Comparison of ENCODE assay signal across 8 cellular contexts in genomic region chr2:190679813-190680591, GRCh38. TPM values are rescaled to one million over a fixed set of nuclear protein-coding genes. Genes with fewer than 3 reads are reported as not detected.
A peak's percentile ranks its signal among the peaks of the same experiment; 100 is the strongest.
DNase-seq lines count a peak whose midpoint lies in the region; ATAC-seq and TF ChIP-seq lines count a peak whose summit lies in the region.

No MANE protein-coding gene starts in this region.

- DNase-seq in activated CD4-positive, CD25-positive, alpha-beta regulatory T cell (lab: John Stamatoyannopoulos, UW), result peak in 3 of 4 experiments; percentile 3 to 8 (median 7)
- DNase-seq in NCI-H1694 (lab: John Stamatoyannopoulos, UW), result peak; percentile 34
- peak; percentile 6 for DNase-seq in activated T-cell treated with anti-CD3 and anti-CD28 coated beads for 24 hours (ENCODE audit: low read depth)
- peak; percentile 41 for DNase-seq in fibroblast of mammary gland (ENCODE audit: low read depth)
- DNase-seq in osteocyte (ENCODE audit: extremely low spot score, unreplicated experiment), result peak; percentile 90
- DNase-seq in NCI-H2196 treated with DMSO at 0.1 percent for 48 hours (lab: John Stamatoyannopoulos, UW; ENCODE audit: unreplicated experiment), result no peak

- peaks cover 34% of the 10 kb centered on the region for H3K36me3 Mint-ChIP-seq in osteocyte (ENCODE audit: unreplicated experiment)

- no peak for ATAC-seq in activated CD4-positive, CD25-positive, alpha-beta regulatory T cell treated with anti-CD3 and anti-CD28 coated beads, Interleukin-2, amount 50 U/mL, for 24 hours
- ATAC-seq in HG02642 (IDR thresholded peaks at IDR 0.05; ENCODE audit: poor library complexity, unreplicated experiment), result peak; percentile 56

- H3K27ac Mint-ChIP-seq in osteocyte (ENCODE audit: unreplicated experiment), result peak overlapping the region; percentile 92

- no peaks in the 10 kb centered on the region for H3K9me3 Mint-ChIP-seq in osteocyte (ENCODE audit: unreplicated experiment)

- TF ChIP-seq CTCF in fibroblast of mammary gland (conservative IDR thresholded peaks at IDR 0.05; ENCODE audit: control insufficient read depth, insufficient read depth, low read depth, low read length) (peak; percentile 43), osteocyte (IDR thresholded peaks at IDR 0.05) (peak; percentile 79)

- peaks cover 67% of the 10 kb centered on the region for H3K4me1 Mint-ChIP-seq in osteocyte (ENCODE audit: unreplicated experiment)

- no peak overlapping the region for H3K4me3 ChIP-seq in fibroblast of mammary gland (ENCODE audit: control insufficient read depth, low read depth, low read length)

- no peaks in the 10 kb centered on the region for H3K27me3 Mint-ChIP-seq in osteocyte (ENCODE audit: unreplicated experiment)

- no peak overlapping the region for H3K4me3 Mint-ChIP-seq in osteocyte (ENCODE audit: unreplicated experiment)

RNA-seq across cellular contexts. Expression of gene NAB1, which starts 31.1 kb away (rescaled TPM):
- total RNA-seq in osteocyte, result 53.6 and 63.3 TPM in 2 replicates
